ENCODE assay signal across 15 cellular contexts in genomic region chr2:227464851-227465250, GRCh38. TPM values are rescaled to one million over a fixed set of nuclear protein-coding genes. Genes with fewer than 3 reads are reported as not detected.
DNase-seq lines count a peak whose midpoint lies in the region; ATAC-seq, FAIRE-seq and TF ChIP-seq lines count a peak whose summit lies in the region.
"Had no signal": no experiment of that assay in that cellular context is flagged by ENCODE, and none has a peak within 500 bp of the region (broad histone marks: within the 10 kb centered on the region; RNA-seq: fewer than 3 reads in every experiment).

No MANE protein-coding gene starts in this region.

- ATAC-seq in activated T-cell treated with anti-CD3 and anti-CD28 coated beads, Interleukin-2, amount 50 U/mL, for 72 hours (replicated peaks in 1 of 2) = no peak
- no peak for ATAC-seq in SK-N-SH treated with all-trans-retinoic acid at 6 μM for 48 hours

- H2AK5ac ChIP-seq in mesenchymal stem cell (ENCODE audit: low read length, severe bottlenecking) = peak overlapping the region; percentile 60

- no peak overlapping the region for H3K4me3 ChIP-seq in mesenchymal stem cell (ENCODE audit: insufficient read depth in 1 of 2, low read depth in 1 of 2, low read length in 2 of 2)
- H3K4me3 ChIP-seq: GM23248 had no signal

- no peaks in the 10 kb centered on the region for H3K9me3 Mint-ChIP-seq in T-helper 1 cell treated with Interleukin-12 subunit alpha and Interleukin-12 subunit beta and Interleukin-4 antibody, amounts not matched to agents 30 μg/mL and 1 μg/mL, for 36 hours
- no peaks in the 10 kb centered on the region for H3K9me3 Mint-ChIP-seq in Calu3 (ENCODE audit: low read depth, unreplicated experiment)
- H3K9me3 Mint-ChIP-seq in activated T-cell treated with anti-CD3 and anti-CD28 coated beads, Interleukin-2, amount 50 U/mL, for 72 hours = no peaks in the 10 kb centered on the region
- H3K9me3 Mint-ChIP-seq: neural crest cell had no signal

- no peak overlapping the region for H3K23ac ChIP-seq in mesenchymal stem cell (ENCODE audit: low read length in 2 of 2)

- no peak overlapping the region for H3K9ac ChIP-seq in mesenchymal stem cell (ENCODE audit: low read length)
- H3K9ac ChIP-seq: GM23248 had no signal

- no peak overlapping the region for H4K8ac ChIP-seq in mesenchymal stem cell (ENCODE audit: low read length)

- intact Hi-C loops in Calu3 (cut with micrococcal nuclease; ENCODE audit: unreplicated experiment) = no loop called here

- H2BK15ac ChIP-seq in mesenchymal stem cell (ENCODE audit: low read depth, poor library complexity, severe bottlenecking) = peak overlapping the region; percentile 18

- no peak overlapping the region for H2AFZ ChIP-seq in mesenchymal stem cell (ENCODE audit: low read depth, low read length)
- H2AFZ ChIP-seq: GM23248 had no signal

- no peak for TF ChIP-seq CTCF in Calu3 (IDR thresholded peaks at IDR 0.05; ENCODE audit: unreplicated experiment)

- no peaks in the 10 kb centered on the region for H3K79me1 ChIP-seq in mesenchymal stem cell (replicated peaks; ENCODE audit: low read length, poor library complexity, severe bottlenecking)

- no peak for DNase-seq in T-helper 1 cell
- DNase-seq in Calu3 = no peak
- DNase-seq in activated T-cell treated with anti-CD3 and anti-CD28 coated beads, Interleukin-2, amount 50 U/mL, for 72 hours = peak in 1 of 2 donors; percentile 14
- no peak for DNase-seq in mesenchymal stem cell
- no peak for DNase-seq in amygdala (lab: John Stamatoyannopoulos, UW)
- DNase-seq in H54 (ENCODE audit: insufficient read length, low spot score) = no peak
- DNase-seq: cortex of kidney, EL, GM23248, NCI-H187, NCI-H510A treated with DMSO at 0.1 percent for 48 hours had no signal

- no peak overlapping the region for H4K91ac ChIP-seq in mesenchymal stem cell (ENCODE audit: low read length)

- H3K27ac ChIP-seq in mesenchymal stem cell (ENCODE audit: low read length, poor library complexity, severe bottlenecking) = no peak overlapping the region
- H3K27ac ChIP-seq: GM23248 had no signal

- no peaks in the 10 kb centered on the region for H3K9me3 ChIP-seq in mesenchymal stem cell (ENCODE audit: control insufficient read depth, low read length)

- CTCF ChIA-PET in Calu3 (lab: Charles Lee) = interaction anchor here (0.6 to 1.3 kb wide), 2 partner anchors 14 to 20 kb away, joined by 4 read pairs; no protein-coding TSS in a partner anchor

- peak overlapping the region; percentile 13 for H3K4me3 Mint-ChIP-seq in T-helper 1 cell treated with Interleukin-12 subunit alpha and Interleukin-12 subunit beta and Interleukin-4 antibody, amounts not matched to agents 30 μg/mL and 1 μg/mL, for 36 hours
- H3K4me3 Mint-ChIP-seq in Calu3 (ENCODE audit: low read depth, unreplicated experiment) = no peak overlapping the region
- H3K4me3 Mint-ChIP-seq in activated T-cell treated with anti-CD3 and anti-CD28 coated beads, Interleukin-2, amount 50 U/mL, for 72 hours = peak overlapping the region; percentile 79 to 87
- H3K4me3 Mint-ChIP-seq: CD14-positive monocyte, neural crest cell had no signal

- H3K36me3 Mint-ChIP-seq in T-helper 1 cell treated with Interleukin-12 subunit alpha and Interleukin-12 subunit beta and Interleukin-4 antibody, amounts not matched to agents 30 μg/mL and 1 μg/mL, for 36 hours (ENCODE audit: low read depth) = no peaks in the 10 kb centered on the region
- H3K36me3 Mint-ChIP-seq in Calu3 (ENCODE audit: insufficient read depth, unreplicated experiment) = peaks cover 5% of the 10 kb centered on the region
- peaks cover 0 to 2% of the 10 kb centered on the region in 2 donors for H3K36me3 Mint-ChIP-seq in activated T-cell treated with anti-CD3 and anti-CD28 coated beads, Interleukin-2, amount 50 U/mL, for 72 hours (ENCODE audit: insufficient read depth in 2 of 2)

- peaks cover 7% of the 10 kb centered on the region for H3K4me1 ChIP-seq in mesenchymal stem cell (ENCODE audit: control insufficient read depth, insufficient read depth, low read depth, low read length)

- no peak overlapping the region for H3K4ac ChIP-seq in mesenchymal stem cell (ENCODE audit: low read depth in 1 of 2, low read length in 2 of 2)

- peaks cover 46% of the 10 kb centered on the region for H3K4me1 Mint-ChIP-seq in T-helper 1 cell treated with Interleukin-12 subunit alpha and Interleukin-12 subunit beta and Interleukin-4 antibody, amounts not matched to agents 30 μg/mL and 1 μg/mL, for 36 hours (ENCODE audit: low read depth)
- peaks cover 62% of the 10 kb centered on the region for H3K4me1 Mint-ChIP-seq in Calu3 (ENCODE audit: low read depth, unreplicated experiment)
- H3K4me1 Mint-ChIP-seq in activated T-cell treated with anti-CD3 and anti-CD28 coated beads, Interleukin-2, amount 50 U/mL, for 72 hours (ENCODE audit: low read depth) = peaks cover 86% of the 10 kb centered on the region

- no peak for TF ChIP-seq POLR2A in H54 (IDR thresholded peaks at IDR 0.05; ENCODE audit: low read depth, low read length)

- no peaks in the 10 kb centered on the region for H3K36me3 ChIP-seq in mesenchymal stem cell (ENCODE audit: control insufficient read depth in 1 of 2, insufficient read depth in 2 of 2, low read depth in 1 of 2, low read length in 2 of 2)

- no peaks in the 10 kb centered on the region for H3K27me3 Mint-ChIP-seq in T-helper 1 cell treated with Interleukin-12 subunit alpha and Interleukin-12 subunit beta and Interleukin-4 antibody, amounts not matched to agents 30 μg/mL and 1 μg/mL, for 36 hours (ENCODE audit: low read depth)
- H3K27me3 Mint-ChIP-seq in Calu3 (ENCODE audit: unreplicated experiment) = no peaks in the 10 kb centered on the region
- no peaks in the 10 kb centered on the region for H3K27me3 Mint-ChIP-seq in activated T-cell treated with anti-CD3 and anti-CD28 coated beads, Interleukin-2, amount 50 U/mL, for 72 hours (ENCODE audit: low read depth)

- no peak overlapping the region for H3K4me2 ChIP-seq in mesenchymal stem cell (ENCODE audit: low read length, poor library complexity, severe bottlenecking)

- H2BK12ac ChIP-seq in mesenchymal stem cell (ENCODE audit: low read length in 2 of 2) = peak overlapping the region in 1 of 2 experiments; percentile 49

- no peak for FAIRE-seq in H54 (lab: Jason Lieb, UNC)

- BruUV-seq in Calu3 (replicated peaks; lab: Mats Ljungman, UMichigan) = no TSS peak

- peak overlapping the region; percentile 29 for H3K27ac Mint-ChIP-seq in T-helper 1 cell treated with Interleukin-12 subunit alpha and Interleukin-12 subunit beta and Interleukin-4 antibody, amounts not matched to agents 30 μg/mL and 1 μg/mL, for 36 hours
- peak overlapping the region; percentile 36 for H3K27ac Mint-ChIP-seq in Calu3 (ENCODE audit: unreplicated experiment)
- peak overlapping the region; percentile 95 for H3K27ac Mint-ChIP-seq in activated T-cell treated with anti-CD3 and anti-CD28 coated beads, Interleukin-2, amount 50 U/mL, for 72 hours

- H3K18ac ChIP-seq in mesenchymal stem cell (ENCODE audit: low read depth in 1 of 2, low read length in 2 of 2) = peak overlapping the region in 1 of 2 experiments; percentile 25

- H3K27me3 ChIP-seq in mesenchymal stem cell (ENCODE audit: control insufficient read depth in 1 of 2, insufficient read depth in 1 of 2, low read length in 2 of 2) = no peaks in the 10 kb centered on the region

- no peak overlapping the region for H2BK120ac ChIP-seq in mesenchymal stem cell (ENCODE audit: low read depth, low read length)

- no peak overlapping the region for H3K14ac ChIP-seq in mesenchymal stem cell (ENCODE audit: low read length in 2 of 2)

- no peak overlapping the region for H2BK5ac ChIP-seq in mesenchymal stem cell (ENCODE audit: low read depth, low read length, poor library complexity, severe bottlenecking)

- WGBS in mesenchymal stem cell = 100% methylated on average over 5 of the region's 7 CpGs

TF ChIP-seq in SK-N-SH treated with all-trans-retinoic acid at 6 μM for 48 hours, 23 proteins besides CTCF, POLR2A, EP300 and RAD21 (continues in another document):
- TF ChIP-seq ARNTL (CRISPR knock-in tag; IDR thresholded peaks at IDR 0.05; ENCODE audit: borderline replicate concordance, low read depth) (no peak), ZNF565 (CRISPR knock-in tag; conservative IDR thresholded peaks at IDR 0.05; ENCODE audit: low read depth) (no peak), GLIS3 (CRISPR knock-in tag; IDR thresholded peaks at IDR 0.05) (no peak), POU6F1 (CRISPR knock-in tag; IDR thresholded peaks at IDR 0.05; ENCODE audit: borderline replicate concordance, low read depth) (no peak), CSRNP3 (CRISPR knock-in tag; IDR thresholded peaks at IDR 0.05) (no peak), BACH2 (CRISPR knock-in tag; IDR thresholded peaks at IDR 0.05; ENCODE audit: borderline replicate concordance) (no peak), TOX (CRISPR knock-in tag; IDR thresholded peaks at IDR 0.05; ENCODE audit: borderline replicate concordance) (no peak), ZNF8 (CRISPR knock-in tag; IDR thresholded peaks at IDR 0.05) (no peak), ESRRG (CRISPR knock-in tag; IDR thresholded peaks at IDR 0.05) (no peak)

RNA-seq across cellular contexts. Expression of gene AGFG1, which starts 7.1 kb away (rescaled TPM):
- total RNA-seq in Calu3 (2022) = 115 and 126 TPM in 2 replicates
- total RNA-seq in activated T-cell treated with anti-CD3 and anti-CD28 coated beads, Interleukin-2, amount 50 U/mL, for 72 hours = 100 to 1,000 TPM in 1 of 2 donors, 10 to 100 TPM in 1; 98.2 to 131 TPM
- polyA plus RNA-seq in mesenchymal stem cell (2013, experiment 1 of 2) = 33.6 TPM
- 33.5 TPM for polyA plus RNA-seq in mesenchymal stem cell (2013, experiment 2 of 2)

Comparison
In these comparisons a context has a peak if more than half of its experiments do, and no peak if none do; other contexts are left out.
1. H3K27ac Mint-ChIP-seq: peak in every context shown above with its lines; median percentile 95 in activated T-cell treated with anti-CD3 and anti-CD28 coated beads, Interleukin-2, amount 50 U/mL, for 72 hours; 36 in Calu3; 29 in T-helper 1 cell treated with Interleukin-12 subunit alpha and Interleukin-12 subunit beta and Interleukin-4 antibody, amounts not matched to agents 30 μg/mL and 1 μg/mL, for 36 hours.